ENCODE assay signal across 10 cellular contexts in the genomic region with DNA sequence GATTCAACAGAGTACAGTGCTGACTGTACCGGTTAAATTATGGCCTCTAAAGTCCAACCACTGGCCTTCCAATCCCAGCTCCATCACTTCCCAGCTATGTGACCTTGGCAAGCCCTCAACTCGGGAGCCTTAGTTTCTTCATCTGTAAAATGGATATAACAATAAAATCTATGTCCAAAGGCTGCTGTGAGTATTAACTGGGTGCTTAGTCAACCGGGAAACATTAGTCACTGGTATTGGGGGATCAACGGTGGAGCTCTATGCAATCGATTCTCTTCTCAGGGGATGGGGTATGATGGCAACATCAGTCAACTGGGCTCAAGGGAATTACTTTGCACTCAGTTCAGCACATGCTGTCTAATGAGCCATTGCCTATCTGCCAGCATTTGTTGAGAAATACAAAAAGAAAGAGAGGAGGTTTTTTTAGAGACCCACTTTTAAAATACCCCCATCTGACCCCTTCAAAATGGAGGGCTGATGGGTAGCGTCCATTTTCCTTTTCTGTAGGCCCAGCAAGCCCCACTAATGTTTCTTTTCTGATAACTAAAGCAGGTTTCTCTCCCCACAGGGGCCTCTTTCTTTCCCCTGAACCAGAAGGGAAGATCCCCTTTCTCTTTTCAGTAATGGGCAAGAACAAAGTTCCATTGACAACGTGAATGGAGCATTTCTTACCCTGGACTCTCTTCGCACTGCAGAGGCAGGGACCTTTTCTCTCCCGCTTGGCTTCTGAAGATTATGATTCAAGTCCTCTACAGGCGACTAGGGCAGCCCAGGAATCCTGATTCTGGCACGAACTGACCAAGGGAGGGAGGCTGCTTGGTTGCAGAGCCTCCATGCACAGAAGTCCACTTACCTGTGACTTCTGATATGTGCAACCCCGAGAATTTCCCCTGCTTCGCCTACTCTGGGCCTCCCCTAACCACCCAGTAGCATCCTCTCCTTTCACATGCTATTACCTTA. TPM values are rescaled to one million over a fixed set of nuclear protein-coding genes. Genes with fewer than 3 reads are reported as not detected.
DNase-seq lines count a peak whose midpoint lies in the region; ATAC-seq, FAIRE-seq and TF ChIP-seq lines count a peak whose summit lies in the region.
"Had no signal": no experiment of that assay in that cellular context is flagged by ENCODE, and none has a peak within 500 bp of the region (broad histone marks: within the 10 kb centered on the region; RNA-seq: fewer than 3 reads in every experiment).

No MANE protein-coding gene starts in this region.

- no peak for TF ChIP-seq RAD21 in K562 (CRISPR knock-in tag; conservative IDR thresholded peaks at IDR 0.05 in 1 of 2, IDR thresholded peaks at IDR 0.05 in 1 of 2)

- CTCF ChIA-PET in K562 (lab: Yijun Ruan, JAX; ENCODE audit: low intra/inter-chr PET ratio): no interaction called here

- H2AFZ ChIP-seq in K562 (ENCODE audit: low read depth, low read length): peak overlapping the region; percentile 44; the same call in 1 of the 2 replicates

- peak overlapping the region; percentile 53 for H3K4me3 ChIP-seq in GM08714 (ENCODE audit: low read length)
- no peak overlapping the region for H3K4me3 ChIP-seq in K562

- no peak for TF ChIP-seq EP300 in K562 (IDR thresholded peaks at IDR 0.05; ENCODE audit: low read length)

- FAIRE-seq in K562 (lab: Jason Lieb, UNC): no peak

- no peak for TF ChIP-seq CTCF in K562 (IDR thresholded peaks at IDR 0.05 in 2 of 3, conservative IDR thresholded peaks at IDR 0.05 in 1 of 3; ENCODE audit: insufficient read depth in 2 of 3, low read depth in 1 of 3, low read length in 3 of 3)

- H4K20me1 ChIP-seq in K562 (replicated peaks; ENCODE audit: control insufficient read depth, insufficient read depth, low read length): no peaks in the 10 kb centered on the region

- H3K79me2 ChIP-seq in K562 (ENCODE audit: control insufficient read depth, insufficient read depth, low read length): no peaks in the 10 kb centered on the region

- intact Hi-C loops in K562 (cut with micrococcal nuclease): no loop called here

- in situ Hi-C loops in K562 (cut with MboI): no loop called here

- no peak overlapping the region for H3K27ac ChIP-seq in K562 (ENCODE audit: extremely low read depth, low read depth, low read length)

- no peak for DNase-seq in K562 (ENCODE audit: extremely low read depth in 1 of 4, low spot score in 3 of 4)
- DNase-seq in NCI-H2029 (lab: John Stamatoyannopoulos, UW): no peak
- DNase-seq in stimulated activated naive CD4-positive, alpha-beta T cell (lab: John Stamatoyannopoulos, UW): no peak
- DNase-seq in DMS153 (lab: John Stamatoyannopoulos, UW): no peak
- no peak for DNase-seq in glomerular visceral epithelial cell (ENCODE audit: extremely low spot score)
- DNase-seq: DND-41, NCI-H1092 had no signal

- H3K9me1 ChIP-seq in K562 (ENCODE audit: control insufficient read depth, insufficient read depth, low read length): no peaks in the 10 kb centered on the region

- peak; percentile 30 for ATAC-seq in GM19438 (IDR thresholded peaks at IDR 0.05; ENCODE audit: low read depth, unreplicated experiment)
- peak; percentile 25 for ATAC-seq in HG03354 (IDR thresholded peaks at IDR 0.05; ENCODE audit: poor library complexity, severe bottlenecking, unreplicated experiment)
- no peak for ATAC-seq in K562

- H3K9me3 ChIP-seq in K562 (replicated peaks; ENCODE audit: control insufficient read depth, insufficient read depth, low read depth, low read length): no peaks in the 10 kb centered on the region

- BruUV-seq in K562 (replicated peaks; lab: Mats Ljungman, UMichigan): no TSS peak

- TF ChIP-seq POLR2A in K562 (conservative IDR thresholded peaks at IDR 0.05): no peak

- H3K27me3 ChIP-seq in K562 (ENCODE audit: control insufficient read depth in 2 of 2, insufficient read depth in 2 of 2, low read length in 2 of 2): no peaks in the 10 kb centered on the region

- H3K4me1 ChIP-seq in K562 (replicated peaks in 1 of 2; ENCODE audit: control insufficient read depth in 2 of 2, insufficient read depth in 2 of 2, low read length in 2 of 2): peaks cover 29 to 32% of the 10 kb centered on the region in 2 experiments

- no peak overlapping the region for H3K4me2 ChIP-seq in K562 (ENCODE audit: insufficient read depth, low read length)

- no peaks in the 10 kb centered on the region for H3K36me3 ChIP-seq in K562 (ENCODE audit: control insufficient read depth, insufficient read depth, low read length)

- WGBS in K562 (ENCODE audit: insufficient coverage, low coverage, missing lambda C conversion rate): 78% methylated on average over 10 of the region's 13 CpGs

- POLR2A ChIA-PET in K562 (lab: Yijun Ruan, JAX): interaction anchor here (0.6 kb wide), 1 partner anchor 76 kb away, joined by 3 read pairs; no protein-coding TSS in a partner anchor

- peak overlapping the region in 1 of 2 experiments; percentile 45; a peak in 1 of 4 replicates for H3K9ac ChIP-seq in K562 (ENCODE audit: insufficient read depth in 1 of 2, low read depth in 2 of 2, low read length in 2 of 2)

TF ChIP-seq in K562, 482 proteins besides CTCF, POLR2A, EP300 and RAD21 (continues in another document):
- TF ChIP-seq ZNF609 (CRISPR knock-in tag; IDR thresholded peaks at IDR 0.05; ENCODE audit: borderline replicate concordance) (no peak), STAT5B (CRISPR knock-in tag; IDR thresholded peaks at IDR 0.05) (no peak), RBM25 (IDR thresholded peaks at IDR 0.05; ENCODE audit: low read depth, low read length, severe bottlenecking) (peak; percentile 55), HCFC1 (IDR thresholded peaks at IDR 0.05; ENCODE audit: low read depth, low read length) (no peak), ZNF224 (CRISPR knock-in tag; IDR thresholded peaks at IDR 0.05) (no peak), HDAC2 (IDR thresholded peaks at IDR 0.05) (no peak), HMG20B (CRISPR knock-in tag; IDR thresholded peaks at IDR 0.05) (no peak), PHF21A (IDR thresholded peaks at IDR 0.05; ENCODE audit: borderline replicate concordance, low read depth) (no peak), ESRRA (IDR thresholded peaks at IDR 0.05; ENCODE audit: borderline replicate concordance, low read depth) (peak; percentile 30; the same call in 1 of the 2 replicates), TFAP4 (CRISPR knock-in tag; IDR thresholded peaks at IDR 0.05; ENCODE audit: borderline replicate concordance) (no peak)

RNA-seq across cellular contexts. Expression of gene AGFG1, which starts 8.7 kb away (rescaled TPM):
- 31.0 and 37.9 TPM in 2 replicates for total RNA-seq in K562 (2011; cell fraction: chromatin; rRNA removed; ENCODE audit: low replicate concordance)
- 14.8 and 17.1 TPM in 2 replicates for total RNA-seq in K562 (2011; cell fraction: nucleolus; rRNA removed)
- total RNA-seq in K562 (2011; cell fraction: nucleoplasm; rRNA removed): 16.6 and 31.9 TPM in 2 replicates
- total RNA-seq in K562 (2014; rRNA removed) (18.1 and 27.0 TPM in 2 replicates), K562 (2014; rRNA removed; fragmentation: Illumina TruSeq; extraction: Trizol) (38.1 and 47.1 TPM in 2 replicates), K562 (2015; rRNA removed; fragmentation: Illumina TruSeq; extraction: Trizol) (37.4 and 37.9 TPM in 2 replicates), K562 (2021) (51.2 and 51.3 TPM in 2 replicates)
- polyA plus RNA-seq in K562 (2011; rRNA removed) (79.5 and 97.5 TPM in 2 replicates), K562 (2014; fragmentation: Illumina TruSeq; extraction: Trizol) (35.3 and 36.0 TPM in 2 replicates), K562 (2014; fragmentation: Nextera tagmentation; extraction: Ambion mirVana) (10 to 100 TPM; 11.2 to 14.0 TPM), K562 (2014; rRNA removed) (17.1 and 28.7 TPM in 2 replicates)
- polyA plus RNA-seq in K562 (2011; cell fraction: cytosol; rRNA removed): 88.8 TPM in 2 replicates
- polyA plus RNA-seq in K562 (2011; cell fraction: nucleus; rRNA removed): 65.1 and 73.6 TPM in 2 replicates
- 27.7 and 28.0 TPM in 2 replicates for polyA plus RNA-seq in K562 (2012)
- polyA minus RNA-seq in K562 (2011; rRNA and poly(A)+ RNA removed): 120 and 162 TPM in 2 replicates
- polyA minus RNA-seq in K562 (2011; cell fraction: cytosol; rRNA and poly(A)+ RNA removed): 42.0 and 75.2 TPM in 2 replicates
- polyA minus RNA-seq in K562 (2011; cell fraction: nucleus; rRNA and poly(A)+ RNA removed): 19.5 and 36.4 TPM in 2 replicates
